In genomic region chr17:47267354-47267828, GRCh38 we compare ENCODE assay signal across 1 cellular context.
TF ChIP-seq lines count a peak whose summit lies in the region.

No MANE protein-coding gene starts in this region.

TF ChIP-seq in IMR-90, 13 proteins besides CTCF, POLR2A, EP300 and RAD21 (continued from another document):
- TF ChIP-seq ELK1 (IDR thresholded peaks at IDR 0.05; ENCODE audit: borderline replicate concordance, low read depth, low read length) (no peak), MXI1 (IDR thresholded peaks at IDR 0.05; ENCODE audit: borderline replicate concordance, low read depth, low read length) (no peak), NFE2L2 (IDR thresholded peaks at IDR 0.05; ENCODE audit: low read depth, low read length) (peak; percentile 61), MAZ (IDR thresholded peaks at IDR 0.05; ENCODE audit: borderline replicate concordance, low read depth, low read length) (peak; percentile 54; the same call in 1 of the 2 replicates), BHLHE40 (IDR thresholded peaks at IDR 0.05; ENCODE audit: low read depth, low read length) (0 out of 2 replicates have a peak, but pooled peaks have one; percentile 20), RCOR1 (IDR thresholded peaks at IDR 0.05; ENCODE audit: insufficient replicate concordance, low read length) (no peak), CEBPB (IDR thresholded peaks at IDR 0.05; ENCODE audit: low read depth, low read length) (peak; percentile 67), USF2 (IDR thresholded peaks at IDR 0.05; ENCODE audit: low read depth, low read length) (no peak), CHD1 (IDR thresholded peaks at IDR 0.05; ENCODE audit: low read depth, low read length) (no peak), SMC3 (IDR thresholded peaks at IDR 0.05; ENCODE audit: low read depth, low read length) (peak; percentile 2; the same call in 1 of the 2 replicates), RFX5 (IDR thresholded peaks at IDR 0.05; ENCODE audit: low read depth, low read length) (peak; percentile 36; the same call in 1 of the 2 replicates)
